25 cellular contexts compared by ENCODE assay signal in genomic region chr3:16429086-16429485, GRCh38.
DNase-seq lines count a peak whose midpoint lies in the region; ATAC-seq and TF ChIP-seq lines count a peak whose summit lies in the region.
"Had no signal": no experiment of that assay in that cellular context is flagged by ENCODE, and none has a peak within 500 bp of the region (broad histone marks: within the 10 kb centered on the region; RNA-seq: fewer than 3 reads in every experiment).

No MANE protein-coding gene starts in this region.

- no peaks in the 10 kb centered on the region for H3K9me3 Mint-ChIP-seq in immature natural killer cell
- H3K9me3 Mint-ChIP-seq: activated T-cell treated with anti-CD3 and anti-CD28 coated beads, Interleukin-2, amount 50 U/mL, for 24 hours; GM23338; nephron; T-cell had no signal

- H3K27me3 Mint-ChIP-seq in immature natural killer cell (ENCODE audit: low read depth in 3 of 3) (peaks cover 0 to 1% (median 0%) of the 10 kb centered on the region in 3 donors), T-helper 17 cell (no peaks in the 10 kb centered on the region)
- H3K27me3 Mint-ChIP-seq: activated T-cell treated with anti-CD3 and anti-CD28 coated beads, Interleukin-2, amount 50 U/mL, for 24 hours; T-cell had no signal

- ATAC-seq in upper lobe of right lung (no peak), T-helper 17 cell (no peak)
- ATAC-seq: activated naive CD4-positive, alpha-beta T cell treated with anti-CD3 and anti-CD28 coated beads, Interleukin-2, amount 50 U/mL, for 72 hours; foreskin keratinocyte; GM23338; T-cell had no signal

- H3K36me3 ChIP-seq in left ventricle myocardium inferior, result peaks cover 33% of the 10 kb centered on the region
- H3K36me3 ChIP-seq in right atrium auricular region, result no peaks in the 10 kb centered on the region
- H3K36me3 ChIP-seq in SU-DHL-6 (ENCODE audit: low read length), result peaks cover 60% of the 10 kb centered on the region
- H3K36me3 ChIP-seq in upper lobe of right lung, result peaks cover 23% of the 10 kb centered on the region
- H3K36me3 ChIP-seq: vagina had no signal

- H3K4me1 Mint-ChIP-seq in immature natural killer cell (peaks cover 51 to 86% of the 10 kb centered on the region in 2 donors), T-helper 17 cell (peaks cover 13% of the 10 kb centered on the region)

- H3K9me3 ChIP-seq in left ventricle myocardium inferior (replicated peaks), result no peaks in the 10 kb centered on the region
- H3K9me3 ChIP-seq in right atrium auricular region, result no peaks in the 10 kb centered on the region
- H3K9me3 ChIP-seq in SU-DHL-6 (ENCODE audit: insufficient read depth, low read length), result no peaks in the 10 kb centered on the region
- no peaks in the 10 kb centered on the region for H3K9me3 ChIP-seq in upper lobe of right lung
- H3K9me3 ChIP-seq in T-helper 17 cell (ENCODE audit: control insufficient read depth, low read length, poor library complexity, severe bottlenecking), result no peaks in the 10 kb centered on the region
- H3K9me3 ChIP-seq: vagina had no signal

- no peak overlapping the region for H2AFZ ChIP-seq in SU-DHL-6 (ENCODE audit: low read depth, low read length, severe bottlenecking)
- H2AFZ ChIP-seq: GM23338 had no signal

- TF ChIP-seq CTCF in left ventricle myocardium inferior (IDR thresholded peaks at IDR 0.05; ENCODE audit: borderline replicate concordance) (no peak), right atrium auricular region (IDR thresholded peaks at IDR 0.05) (no peak), SU-DHL-6 (IDR thresholded peaks at IDR 0.05; ENCODE audit: insufficient read depth, low read length, poor library complexity, severe bottlenecking) (no peak), upper lobe of right lung (IDR thresholded peaks at IDR 0.05) (no peak)

- H3K4me3 Mint-ChIP-seq in immature natural killer cell (no peak overlapping the region), T-helper 17 cell (no peak overlapping the region)
- H3K4me3 Mint-ChIP-seq: activated T-cell treated with anti-CD3 and anti-CD28 coated beads, Interleukin-2, amount 50 U/mL, for 24 hours; GM23338; nephron; T-cell had no signal

- H3K4me3 ChIP-seq in left ventricle myocardium inferior (no peak overlapping the region), right atrium auricular region (no peak overlapping the region), SU-DHL-6 (ENCODE audit: insufficient read depth, low read length, poor library complexity, severe bottlenecking) (no peak overlapping the region), upper lobe of right lung (no peak overlapping the region)
- H3K4me3 ChIP-seq: GM23338, vagina had no signal

- H3K36me3 Mint-ChIP-seq in immature natural killer cell (peaks cover 22 to 39% (median 25%) of the 10 kb centered on the region in 3 donors), T-helper 17 cell (ENCODE audit: low read depth) (no peaks in the 10 kb centered on the region)

- intact Hi-C loops in left ventricle myocardium inferior (cut with micrococcal nuclease), result no loop called here
- intact Hi-C loops in upper lobe of right lung (cut with DNase I), result no loop called here

- H3K27ac ChIP-seq in left ventricle myocardium inferior (replicated peaks) (peak overlapping the region; percentile 24), right atrium auricular region (no peak overlapping the region), SU-DHL-6 (ENCODE audit: low read depth, low read length) (peak overlapping the region; percentile 100), upper lobe of right lung (peak overlapping the region; percentile 4)
- H3K27ac ChIP-seq: brain microvascular endothelial cell, C4-2B, foreskin keratinocyte, vagina had no signal

- H3F3A ChIP-seq in SU-DHL-6 (ENCODE audit: insufficient read depth), result peaks cover 53% of the 10 kb centered on the region

- H3K4me2 ChIP-seq in SU-DHL-6 (ENCODE audit: low read depth, low read length, poor library complexity, severe bottlenecking), result peak overlapping the region; percentile 98
- H3K4me2 ChIP-seq: GM23338 had no signal

- no peaks in the 10 kb centered on the region for H3K9me2 ChIP-seq in SU-DHL-6 (replicated peaks; ENCODE audit: insufficient read depth, low read length)

- DNase-seq in left ventricle myocardium inferior (no peak), right atrium auricular region (ENCODE audit: low spot score) (no peak), immature natural killer cell (no peak), upper lobe of right lung (no peak), T-helper 17 cell (no peak), NCI-H1092 treated with DMSO at 0.1 percent for 48 hours (lab: John Stamatoyannopoulos, UW) (no peak)
- DNase-seq in stimulated activated CD4-positive, alpha-beta T cell treated with anti-CD3 and anti-CD28 coated beads, Interleukin-1b, Interleukin-23, amount 100 ng/mL, for 48 hours, result no peak
- DNase-seq: activated CD4-positive, alpha-beta T cell treated with anti-CD3 and anti-CD28 coated beads, Interleukin-2, amount 50 U/mL, for 48 hours; activated T-cell treated with anti-CD3 and anti-CD28 coated beads, Interleukin-2, amount 50 U/mL, for 24 hours; brain microvascular endothelial cell; foreskin keratinocyte; hypothalamus; mesendoderm; NCI-H1436; NCI-H524 treated with DMSO at 0.1 percent for 48 hours; posterior cingulate gyrus; Right ventricle myocardium superior; stimulated activated CD4-positive, alpha-beta T cell treated with anti-CD3 and anti-CD28 coated beads, Interleukin-2, amount 100 ng/mL, for 24 hours; T-cell had no signal

- H3K27ac Mint-ChIP-seq in immature natural killer cell (peak overlapping the region; percentile 5 to 70 (median 46)), T-helper 17 cell (no peak overlapping the region)
- H3K27ac Mint-ChIP-seq: activated naive CD4-positive, alpha-beta T cell treated with anti-CD3 and anti-CD28 coated beads, Interleukin-2, amount 50 U/mL, for 72 hours; activated T-cell treated with anti-CD3 and anti-CD28 coated beads, Interleukin-2, amount 50 U/mL, for 24 hours; GM23338; nephron; T-cell had no signal

- H3K79me2 ChIP-seq in SU-DHL-6 (ENCODE audit: insufficient read depth, low read length), result peaks cover 81% of the 10 kb centered on the region

- H3K27me3 ChIP-seq in left ventricle myocardium inferior (ENCODE audit: low read depth) (no peaks in the 10 kb centered on the region), right atrium auricular region (no peaks in the 10 kb centered on the region), SU-DHL-6 (ENCODE audit: low read length) (no peaks in the 10 kb centered on the region), upper lobe of right lung (no peaks in the 10 kb centered on the region)
- H3K27me3 ChIP-seq: brain microvascular endothelial cell, foreskin keratinocyte, vagina had no signal

- H3K4me1 ChIP-seq in left ventricle myocardium inferior (peaks cover 51% of the 10 kb centered on the region), right atrium auricular region (peaks cover 0 to 13% of the 10 kb centered on the region in 2 donors), upper lobe of right lung (peaks cover 30% of the 10 kb centered on the region)
- H3K4me1 ChIP-seq: foreskin keratinocyte had no signal

- H4K20me1 ChIP-seq in SU-DHL-6 (ENCODE audit: low read depth, low read length), result no peaks in the 10 kb centered on the region

- no peak overlapping the region for H3K9ac ChIP-seq in SU-DHL-6 (ENCODE audit: low read length)

Comparison
In these comparisons a context has a peak if more than half of its experiments do, and no peak if none do; other contexts are left out.
1. H3K27ac ChIP-seq: peak in left ventricle myocardium inferior (single experiment), SU-DHL-6 (single experiment) and upper lobe of right lung (single experiment); none in right atrium auricular region (0 of 2).